24 cellular contexts compared by ENCODE assay signal in genomic region chrX:69457756-69458155, GRCh38. TPM values are rescaled to one million over a fixed set of nuclear protein-coding genes. Genes with fewer than 3 reads are reported as not detected.
"Had no signal": no experiment of that assay in that cellular context is flagged by ENCODE, and none has a peak within 500 bp of the region (broad histone marks: within the 10 kb centered on the region; RNA-seq: fewer than 3 reads in every experiment).

No MANE protein-coding gene starts in this region.

- H3K9me3 ChIP-seq: left ventricle myocardium inferior, ovary, right atrium auricular region, right lobe of liver, tibial nerve had no signal

- H3K4me3 ChIP-seq: left ventricle myocardium inferior, ovary, right atrium auricular region, right lobe of liver, smooth muscle cell, tibial nerve had no signal

- DNase-seq: hypothalamus; islet precursor cell; left ventricle myocardium inferior; mesenchymal stem cell; naive B cell; ovary; right lobe of liver; stimulated activated CD4-positive, alpha-beta T cell treated with anti-CD3 and anti-CD28 coated beads, Interleukin-1b, Interleukin-23, amount 100 ng/mL, for 48 hours; stimulated activated CD4-positive, alpha-beta T cell treated with anti-CD3 and anti-CD28 coated beads, Interleukin-2, amount 100 ng/mL, for 48 hours; stimulated activated CD4-positive, alpha-beta T cell treated with anti-CD3 and anti-CD28 coated beads, Interleukin-4, amount 100 ng/mL, for 4 hours; stimulated activated CD8-positive, alpha-beta memory T cell treated with anti-CD3 and anti-CD28 coated beads, Interleukin-4, amount 100 ng/mL, for 48 hours; stimulated activated naive CD4-positive, alpha-beta T cell treated with Interleukin-2 at 50 U/mL for 16 hours; stimulated activated naive CD8-positive, alpha-beta T cell treated with anti-CD3 and anti-CD28 coated beads, Interleukin-15, amount 100 ng/mL, for 72 hours; substantia nigra had no signal

- H3K27ac Mint-ChIP-seq: mesothelial cell of epicardium; natural killer cell treated with Interleukin-12 subunit alpha and Interleukin-12 subunit beta and Interleukin-15 and Interleukin-18, amount 100 ng/mL, for 72 hours; progenitor cell of endocrine pancreas; stimulated activated memory B cell treated with anti-CD40 and anti-IgM and Interleukin-4, amounts not matched to agents 10 μg/mL and 1 μg/mL and 100 μg/mL, for 72 hours; stimulated activated naive CD8-positive, alpha-beta T cell treated with anti-CD3 and anti-CD28 coated beads, Interleukin-15, amount 100 ng/mL, for 72 hours; type B pancreatic cell had no signal

- H3K27ac ChIP-seq: left ventricle myocardium inferior, ovary, right atrium auricular region, right lobe of liver, tibial nerve had no signal

- ATAC-seq: natural killer cell treated with Interleukin-12 subunit alpha and Interleukin-12 subunit beta and Interleukin-15 and Interleukin-18, amount 100 ng/mL, for 72 hours; right lobe of liver; stimulated activated memory B cell treated with anti-CD40 and anti-IgM and Interleukin-4, amounts not matched to agents 10 μg/mL and 1 μg/mL and 100 μg/mL, for 72 hours; stimulated activated naive CD8-positive, alpha-beta T cell treated with anti-CD3 and anti-CD28 coated beads, Interleukin-15, amount 100 ng/mL, for 72 hours had no signal

- H3K9me3 Mint-ChIP-seq: natural killer cell treated with Interleukin-12 subunit alpha and Interleukin-12 subunit beta and Interleukin-15 and Interleukin-18, amount 100 ng/mL, for 72 hours; type B pancreatic cell had no signal

- H3K4me1 ChIP-seq: left ventricle myocardium inferior, right atrium auricular region, right lobe of liver, tibial nerve had no signal

- H3K4me1 Mint-ChIP-seq: mesothelial cell of epicardium; naive B cell; stimulated activated memory B cell treated with anti-CD40 and anti-IgM and Interleukin-4, amounts not matched to agents 10 μg/mL and 1 μg/mL and 100 μg/mL, for 72 hours; stimulated activated naive CD8-positive, alpha-beta T cell treated with anti-CD3 and anti-CD28 coated beads, Interleukin-15, amount 100 ng/mL, for 72 hours had no signal

- H3K4me3 Mint-ChIP-seq: mesothelial cell of epicardium; naive B cell; natural killer cell treated with Interleukin-12 subunit alpha and Interleukin-12 subunit beta and Interleukin-15 and Interleukin-18, amount 100 ng/mL, for 72 hours; stimulated activated memory B cell treated with anti-CD40 and anti-IgM and Interleukin-4, amounts not matched to agents 10 μg/mL and 1 μg/mL and 100 μg/mL, for 72 hours; stimulated activated naive CD8-positive, alpha-beta T cell treated with anti-CD3 and anti-CD28 coated beads, Interleukin-15, amount 100 ng/mL, for 72 hours; type B pancreatic cell had no signal

- H3K27me3 Mint-ChIP-seq: naive B cell; natural killer cell treated with Interleukin-12 subunit alpha and Interleukin-12 subunit beta and Interleukin-15 and Interleukin-18, amount 100 ng/mL, for 72 hours; progenitor cell of endocrine pancreas; stimulated activated memory B cell treated with anti-CD40 and anti-IgM and Interleukin-4, amounts not matched to agents 10 μg/mL and 1 μg/mL and 100 μg/mL, for 72 hours; stimulated activated naive CD8-positive, alpha-beta T cell treated with anti-CD3 and anti-CD28 coated beads, Interleukin-15, amount 100 ng/mL, for 72 hours; type B pancreatic cell had no signal

- H3K36me3 Mint-ChIP-seq: mesothelial cell of epicardium; naive B cell; natural killer cell treated with Interleukin-12 subunit alpha and Interleukin-12 subunit beta and Interleukin-15 and Interleukin-18, amount 100 ng/mL, for 72 hours; stimulated activated memory B cell treated with anti-CD40 and anti-IgM and Interleukin-4, amounts not matched to agents 10 μg/mL and 1 μg/mL and 100 μg/mL, for 72 hours; type B pancreatic cell had no signal

- H3K4me2 ChIP-seq: smooth muscle cell had no signal

- H3K27me3 ChIP-seq: ovary, right atrium auricular region, right lobe of liver, tibial nerve had no signal

- H3K36me3 ChIP-seq: left ventricle myocardium inferior, ovary, right atrium auricular region, right lobe of liver, tibial nerve had no signal

RNA-seq across cellular contexts. Expression of gene NALF2, which starts 46.4 kb away (rescaled TPM):
- total RNA-seq: mesothelial cell of epicardium; natural killer cell treated with Interleukin-12 subunit alpha and Interleukin-12 subunit beta and Interleukin-15 and Interleukin-18, amount 100 ng/mL, for 72 hours; pulmonary artery endothelial cell; skeletal muscle tissue; smooth muscle cell had no signal
- polyA plus RNA-seq: smooth muscle cell had no signal
